ENCODE assay signal across 11 cellular contexts in genomic region chr2:105854972-105855371, GRCh38.
A peak's percentile ranks its signal among the peaks of the same experiment; 100 is the strongest.
DNase-seq lines count a peak whose midpoint lies in the region; ATAC-seq and TF ChIP-seq lines count a peak whose summit lies in the region.
"Had no signal": no experiment of that assay in that cellular context is flagged by ENCODE, and none has a peak within 500 bp of the region (broad histone marks: within the 10 kb centered on the region; RNA-seq: fewer than 3 reads in every experiment).

No MANE protein-coding gene starts in this region.

- H4K20me1 ChIP-seq in H9 (ENCODE audit: control insufficient read depth, insufficient read depth, insufficient read length): no peaks in the 10 kb centered on the region

- H3K9me3 ChIP-seq in H9 (ENCODE audit: control insufficient read depth, low read depth, low read length): no peaks in the 10 kb centered on the region
- H3K9me3 ChIP-seq: lower lobe of right lung had no signal

- H2BK5ac ChIP-seq in H9 (ENCODE audit: insufficient read length, low read length): no peak overlapping the region

- peaks cover 83% of the 10 kb centered on the region for H3K4me1 Mint-ChIP-seq in activated CD8-positive, alpha-beta T cell treated with anti-CD3 and anti-CD28 coated beads for 36 hours (ENCODE audit: low read depth)
- H3K4me1 Mint-ChIP-seq in glutamatergic neuron (ENCODE audit: low read depth, unreplicated experiment) (peaks cover 30% of the 10 kb centered on the region), H9 (peaks cover 29 to 37% of the 10 kb centered on the region in 2 experiments)

- DNase-seq in left ventricle myocardium superior (peak; percentile 53), left cardiac atrium (no peak), glutamatergic neuron (no peak), H9 (no peak), GDM1 (lab: John Stamatoyannopoulos, UW) (no peak), NCI-H510A treated with DMSO at 0.1 percent for 48 hours (lab: John Stamatoyannopoulos, UW) (no peak)
- no peak for DNase-seq in activated CD8-positive, alpha-beta T cell treated with anti-CD3 and anti-CD28 coated beads for 36 hours
- DNase-seq: anterior cingulate cortex, DMS 273 treated with DMSO at 0.1 percent for 48 hours, HCEC 1CT, lower lobe of right lung had no signal

- no peak overlapping the region for H3K27ac ChIP-seq in H9 (ENCODE audit: insufficient read length, low read depth, low read length)
- H3K27ac ChIP-seq: lower lobe of right lung had no signal

- H4K8ac ChIP-seq in H9 (replicated peaks; ENCODE audit: insufficient read length, low read depth, low read length): no peak overlapping the region

- CTCF ChIA-PET in activated CD8-positive, alpha-beta T cell treated with anti-CD3 and anti-CD28 coated beads for 36 hours (lab: Charles Lee): no interaction called here

- no peak overlapping the region for H3K4me3 Mint-ChIP-seq in activated CD8-positive, alpha-beta T cell treated with anti-CD3 and anti-CD28 coated beads for 36 hours
- no peak overlapping the region for H3K4me3 Mint-ChIP-seq in glutamatergic neuron (ENCODE audit: unreplicated experiment)
- no peak overlapping the region for H3K4me3 Mint-ChIP-seq in H9

- no peak overlapping the region for H3K9ac ChIP-seq in H9 (ENCODE audit: extremely low read depth, insufficient read length, low read length)

- no peak overlapping the region for H2BK15ac ChIP-seq in H9 (ENCODE audit: low read depth, low read length)

- ATAC-seq in left ventricle myocardium superior (no peak), left cardiac atrium (no peak)
- ATAC-seq in activated CD8-positive, alpha-beta T cell treated with anti-CD3 and anti-CD28 coated beads for 36 hours: no peak
- ATAC-seq: lower lobe of right lung had no signal

- intact Hi-C loops in left ventricle myocardium superior (cut with micrococcal nuclease): no loop called here
- intact Hi-C loops in left cardiac atrium (cut with DNase I): no loop called here
- intact Hi-C loops in activated CD8-positive, alpha-beta T cell treated with anti-CD3 and anti-CD28 coated beads for 36 hours (cut with micrococcal nuclease): loop anchor here (5.0 kb wide), 3 partner anchors 58 to 232 kb away; no protein-coding TSS in a partner anchor

- peaks cover 56% of the 10 kb centered on the region for H3K36me3 Mint-ChIP-seq in activated CD8-positive, alpha-beta T cell treated with anti-CD3 and anti-CD28 coated beads for 36 hours (ENCODE audit: low read depth)
- H3K36me3 Mint-ChIP-seq in glutamatergic neuron (ENCODE audit: unreplicated experiment) (peaks cover 5% of the 10 kb centered on the region), H9 (ENCODE audit: insufficient read depth in 1 of 3, low read depth in 3 of 3) (peaks cover 9 to 19% (median 19%) of the 10 kb centered on the region in 3 experiments; a peak in 6 of 7 replicates)

- H3K4me2 ChIP-seq in H9 (ENCODE audit: insufficient read depth, insufficient read length, low read length): no peak overlapping the region

- H3T11ph ChIP-seq in H9 (ENCODE audit: low read length): no peak overlapping the region

- no peak overlapping the region for H2BK120ac ChIP-seq in H9 (ENCODE audit: low read depth, low read length, poor library complexity, severe bottlenecking)

- no peak for TF ChIP-seq CTCF in activated CD8-positive, alpha-beta T cell treated with anti-CD3 and anti-CD28 coated beads for 36 hours (IDR thresholded peaks at IDR 0.05)
- TF ChIP-seq CTCF in glutamatergic neuron (IDR thresholded peaks at IDR 0.05; ENCODE audit: partially characterized antibody, unreplicated experiment): no peak
- TF ChIP-seq CTCF in H9 (conservative IDR thresholded peaks at IDR 0.05): no peak

- H3K4ac ChIP-seq in H9 (ENCODE audit: low read depth, low read length): no peak overlapping the region

- H2BK12ac ChIP-seq in H9 (ENCODE audit: insufficient read length, low read depth, low read length): no peak overlapping the region

- no peak overlapping the region for H2AFZ ChIP-seq in H9 (ENCODE audit: low read length)

- H3K23me2 ChIP-seq in H9 (ENCODE audit: insufficient read length, low read depth, low read length, poor library complexity, severe bottlenecking): no peaks in the 10 kb centered on the region

- POLR2A ChIA-PET in activated CD8-positive, alpha-beta T cell treated with anti-CD3 and anti-CD28 coated beads for 36 hours (lab: Charles Lee): interaction anchor here (0.7 kb wide), 1 partner anchor 42 kb away, joined by 3 read pairs; no protein-coding TSS in a partner anchor

- H3K9me3 Mint-ChIP-seq in activated CD8-positive, alpha-beta T cell treated with anti-CD3 and anti-CD28 coated beads for 36 hours: peaks cover 6% of the 10 kb centered on the region
- peaks cover 2% of the 10 kb centered on the region for H3K9me3 Mint-ChIP-seq in glutamatergic neuron (ENCODE audit: unreplicated experiment)
- H3K9me3 Mint-ChIP-seq in H9: no peaks in the 10 kb centered on the region

- H3K14ac ChIP-seq in H9 (ENCODE audit: insufficient read depth, low read length): no peak overlapping the region

- H4K91ac ChIP-seq in H9 (ENCODE audit: insufficient read length, low read depth, low read length): no peak overlapping the region

- H3K56ac ChIP-seq in H9 (ENCODE audit: insufficient read length, low read depth, low read length): no peak overlapping the region

- peaks cover 7% of the 10 kb centered on the region; the same call in 1 of the 2 replicates for H3K4me1 ChIP-seq in H9 (ENCODE audit: insufficient read depth, low read length)

- no peaks in the 10 kb centered on the region; the same call in 1 of the 2 replicates for H3K79me2 ChIP-seq in H9 (ENCODE audit: insufficient read depth, low read length)

- no peak overlapping the region for H4K5ac ChIP-seq in H9 (ENCODE audit: insufficient read length, low read depth, low read length)

- H3K27ac Mint-ChIP-seq in activated CD8-positive, alpha-beta T cell treated with anti-CD3 and anti-CD28 coated beads for 36 hours: peak overlapping the region; percentile 92
- H3K27ac Mint-ChIP-seq in glutamatergic neuron (ENCODE audit: unreplicated experiment) (peak overlapping the region; percentile 64), H9 (peak overlapping the region in 1 of 3 experiments; percentile 27; a peak in 1 of 7 replicates)

- WGBS in H9 (ENCODE audit: extremely low coverage, insufficient read length, low lambda C conversion rate): no CpG with 5 or more reads among the region's 16 CpGs

- no peak overlapping the region for H2BK20ac ChIP-seq in H9 (ENCODE audit: low read depth, low read length, poor library complexity, severe bottlenecking)

- peaks cover 3% of the 10 kb centered on the region for H3K79me1 ChIP-seq in H9 (ENCODE audit: insufficient read depth, low read depth, low read length, poor library complexity, severe bottlenecking)

- H3K23ac ChIP-seq in H9 (ENCODE audit: insufficient read length, low read depth, low read length): no peak overlapping the region

- H2AK5ac ChIP-seq in H9 (ENCODE audit: insufficient read length, low read length): no peak overlapping the region

- H3K27me3 Mint-ChIP-seq in activated CD8-positive, alpha-beta T cell treated with anti-CD3 and anti-CD28 coated beads for 36 hours: no peaks in the 10 kb centered on the region
- H3K27me3 Mint-ChIP-seq in glutamatergic neuron (ENCODE audit: unreplicated experiment) (peaks cover 5% of the 10 kb centered on the region), H9 (ENCODE audit: low read depth) (no peaks in the 10 kb centered on the region)

- H3K18ac ChIP-seq in H9 (ENCODE audit: insufficient read length, low read depth, low read length): no peak overlapping the region

- H3K27me3 ChIP-seq in H9 (ENCODE audit: insufficient read depth, low read length): no peaks in the 10 kb centered on the region
